ENCODE assay signal across 16 cellular contexts in the genomic region with DNA sequence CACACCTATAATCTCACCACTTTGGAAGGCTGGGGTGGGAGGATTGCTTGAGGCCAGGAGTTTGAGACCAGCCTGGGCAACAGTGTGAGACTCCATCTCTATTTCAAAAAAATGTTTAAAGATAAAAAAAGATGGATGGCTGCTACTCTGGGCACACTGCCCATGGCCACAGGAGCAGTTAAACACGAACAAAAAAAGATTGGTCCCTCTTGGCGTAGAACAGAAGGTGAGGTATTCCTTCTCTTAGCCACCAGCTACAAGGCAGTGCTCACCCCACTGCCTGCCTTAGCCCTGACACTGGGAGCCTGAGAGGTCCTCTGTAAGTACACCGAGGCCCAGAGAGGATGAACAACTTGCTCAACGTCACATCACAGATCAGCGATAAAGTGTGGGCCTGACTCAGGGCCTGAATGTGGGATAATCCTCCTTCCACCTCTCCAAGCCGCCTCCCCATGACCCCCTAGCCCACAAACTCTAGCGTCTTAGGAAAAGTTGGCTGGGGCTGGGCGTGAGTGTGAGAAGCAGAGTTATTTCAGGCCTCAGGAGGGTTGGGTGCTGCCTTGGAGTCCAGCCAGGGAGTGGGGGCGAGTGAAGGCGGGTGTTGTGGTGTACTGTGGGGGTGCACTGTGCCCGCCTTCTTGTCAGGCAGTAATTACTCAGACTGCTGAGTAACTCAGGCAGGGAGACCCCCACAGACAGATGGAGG. TPM values are rescaled to one million over a fixed set of nuclear protein-coding genes. Genes with fewer than 3 reads are reported as not detected.
DNase-seq lines count a peak whose midpoint lies in the region; TF ChIP-seq lines count a peak whose summit lies in the region.
"Had no signal": no experiment of that assay in that cellular context is flagged by ENCODE, and none has a peak within 500 bp of the region (broad histone marks: within the 10 kb centered on the region; RNA-seq: fewer than 3 reads in every experiment).

No MANE protein-coding gene starts in this region.

- peaks cover 46% of the 10 kb centered on the region for H3K27me3 Mint-ChIP-seq in T-helper 1 cell treated with Interleukin-12 subunit alpha and Interleukin-12 subunit beta and Interleukin-4 antibody, amounts not matched to agents 30 μg/mL and 1 μg/mL, for 36 hours (ENCODE audit: low read depth)

- H3K4me3 ChIP-seq in osteoblast (ENCODE audit: insufficient read depth, low read length), result no peak overlapping the region
- H3K4me3 ChIP-seq: spleen, testis had no signal

- H3K79me2 ChIP-seq in osteoblast (ENCODE audit: insufficient read depth, low read length), result peaks cover 21% of the 10 kb centered on the region

- H3K27me3 ChIP-seq in osteoblast (ENCODE audit: insufficient read depth, low read length), result peaks cover 29% of the 10 kb centered on the region
- H3K27me3 ChIP-seq: testis had no signal

- peaks cover 18% of the 10 kb centered on the region for H3K4me1 Mint-ChIP-seq in T-helper 1 cell treated with Interleukin-12 subunit alpha and Interleukin-12 subunit beta and Interleukin-4 antibody, amounts not matched to agents 30 μg/mL and 1 μg/mL, for 36 hours (ENCODE audit: low read depth)

- no peaks in the 10 kb centered on the region for H3K36me3 ChIP-seq in osteoblast (ENCODE audit: insufficient read depth, low read length)

- no peak overlapping the region for H3K27ac ChIP-seq in osteoblast (ENCODE audit: low read depth, low read length)
- H3K27ac ChIP-seq: spleen, testis had no signal

- no peaks in the 10 kb centered on the region for H3K9me3 ChIP-seq in osteoblast (ENCODE audit: low read depth, low read length)
- H3K9me3 ChIP-seq: spleen, testis had no signal

- H3K27ac Mint-ChIP-seq in T-helper 1 cell treated with Interleukin-12 subunit alpha and Interleukin-12 subunit beta and Interleukin-4 antibody, amounts not matched to agents 30 μg/mL and 1 μg/mL, for 36 hours, result no peak overlapping the region

- no peaks in the 10 kb centered on the region for H4K20me1 ChIP-seq in osteoblast (ENCODE audit: insufficient read depth, low read length)

- no peak for TF ChIP-seq CTCF in osteoblast (IDR thresholded peaks at IDR 0.05; ENCODE audit: extremely low read depth, low read depth, low read length)

- H3K36me3 Mint-ChIP-seq in T-helper 1 cell treated with Interleukin-12 subunit alpha and Interleukin-12 subunit beta and Interleukin-4 antibody, amounts not matched to agents 30 μg/mL and 1 μg/mL, for 36 hours (ENCODE audit: low read depth), result no peaks in the 10 kb centered on the region

- peak overlapping the region; percentile 85 for H3K4me2 ChIP-seq in osteoblast (ENCODE audit: insufficient read depth, low read length)

- peaks cover 46% of the 10 kb centered on the region for H3K4me1 ChIP-seq in osteoblast (ENCODE audit: insufficient read depth, low read length)

- DNase-seq in T-helper 1 cell, result no peak
- peak; percentile 94 for DNase-seq in amniotic epithelial cell (ENCODE audit: low read depth)
- peak; percentile 86 for DNase-seq in osteoblast (ENCODE audit: insufficient read length, low spot score, missing footprints)
- DNase-seq in NCI-H1930 (lab: John Stamatoyannopoulos, UW), result no peak
- no peak for DNase-seq in NCI-H1694 treated with DMSO at 0.1 percent for 48 hours (lab: John Stamatoyannopoulos, UW)
- DNase-seq: 8988T; activated CD4-positive, alpha-beta T cell treated with anti-CD3 and anti-CD28 coated beads for 1 hour; activated effector memory CD4-positive, alpha-beta T cell treated with Interleukin-2 at 50 U/mL for 16 hours; aorta; GDM1; NCI-H1417; NCI-H2171; spleen; T1000; testis had no signal

- peak overlapping the region; percentile 46 for H3K4me3 Mint-ChIP-seq in T-helper 1 cell treated with Interleukin-12 subunit alpha and Interleukin-12 subunit beta and Interleukin-4 antibody, amounts not matched to agents 30 μg/mL and 1 μg/mL, for 36 hours

- peak overlapping the region; percentile 18 for H2AFZ ChIP-seq in osteoblast (ENCODE audit: low read length)

- H3K9me3 Mint-ChIP-seq in T-helper 1 cell treated with Interleukin-12 subunit alpha and Interleukin-12 subunit beta and Interleukin-4 antibody, amounts not matched to agents 30 μg/mL and 1 μg/mL, for 36 hours, result no peaks in the 10 kb centered on the region

RNA-seq across cellular contexts. Expression of a gene that starts 2.3 kb away (rescaled TPM):
- 52.7 and 63.7 TPM in 2 replicates for total RNA-seq in osteoblast

RNA-seq across cellular contexts. Expression of a gene that starts 2.5 kb away (rescaled TPM):
- 1.1 and 1.5 TPM in 2 replicates for total RNA-seq in osteoblast

RNA-seq across cellular contexts. Expression of a gene that starts 14.1 kb away (rescaled TPM):
- 59.0 and 61.3 TPM in 2 replicates for total RNA-seq in osteoblast

RNA-seq across cellular contexts. Expression of a gene that starts 27.2 kb away (rescaled TPM):
- total RNA-seq in osteoblast, result 18.5 and 19.7 TPM in 2 replicates

Comparison
In these comparisons a context has a peak if more than half of its experiments do, and no peak if none do; other contexts are left out.
1. DNase-seq: peak in amniotic epithelial cell (single experiment) and osteoblast (single experiment); none in T-helper 1 cell (0 of 5), NCI-H1930 (0 of 2) and NCI-H1694 treated with DMSO at 0.1 percent for 48 hours (single experiment).